ENCODE assay signal across 1 cellular context in the genomic region with DNA sequence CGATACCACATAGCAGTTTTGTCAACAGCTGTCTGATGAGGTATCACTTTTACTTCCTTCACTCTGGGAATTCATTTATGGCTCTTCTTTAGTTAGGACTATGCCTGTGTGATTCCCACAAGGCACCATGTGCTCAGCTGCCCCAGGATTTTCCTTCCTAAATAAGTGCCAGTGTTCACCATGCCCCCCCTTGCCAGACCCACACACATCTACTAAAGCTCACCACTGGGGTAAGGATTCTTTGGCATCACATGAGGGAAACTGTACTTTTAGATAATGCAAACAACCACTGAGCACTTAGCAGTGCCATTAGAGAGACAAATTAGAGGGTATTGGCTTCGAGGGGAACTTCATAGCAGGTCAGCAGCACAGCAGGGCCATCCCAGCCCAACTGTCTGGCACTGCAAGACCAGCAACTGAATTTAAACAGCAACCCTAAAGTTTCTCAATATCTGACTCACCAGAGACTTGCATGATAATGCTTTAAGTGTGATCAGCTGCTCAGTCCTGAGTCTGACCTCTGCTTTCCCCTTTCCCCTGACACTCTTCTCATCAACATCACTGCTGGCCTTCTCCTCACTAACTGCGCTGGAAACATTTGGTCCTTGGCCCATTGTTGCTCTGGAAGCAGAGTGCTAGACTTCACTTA.
A peak's percentile ranks its signal among the peaks of the same experiment; 100 is the strongest.
TF ChIP-seq lines count a peak whose summit lies in the region.

No MANE protein-coding gene starts in this region.

TF ChIP-seq in A549, 52 proteins besides CTCF, POLR2A, EP300 and RAD21:
- TF ChIP-seq EHMT2 (IDR thresholded peaks at IDR 0.05; ENCODE audit: low read depth) = no peak
- no peak for TF ChIP-seq JUN (IDR thresholded peaks at IDR 0.05)
- TF ChIP-seq FOSL2 (IDR thresholded peaks at IDR 0.05) = no peak
- TF ChIP-seq FOSL2 (CRISPR knock-in tag; IDR thresholded peaks at IDR 0.05) = 0 out of 2 replicates have a peak, but pooled peaks have one; percentile 15
- no peak for TF ChIP-seq KDM1A (IDR thresholded peaks at IDR 0.05; ENCODE audit: low read depth)
- TF ChIP-seq NPAS2 (CRISPR knock-in tag; IDR thresholded peaks at IDR 0.05; ENCODE audit: borderline replicate concordance) = no peak
- TF ChIP-seq, protein P1, sequence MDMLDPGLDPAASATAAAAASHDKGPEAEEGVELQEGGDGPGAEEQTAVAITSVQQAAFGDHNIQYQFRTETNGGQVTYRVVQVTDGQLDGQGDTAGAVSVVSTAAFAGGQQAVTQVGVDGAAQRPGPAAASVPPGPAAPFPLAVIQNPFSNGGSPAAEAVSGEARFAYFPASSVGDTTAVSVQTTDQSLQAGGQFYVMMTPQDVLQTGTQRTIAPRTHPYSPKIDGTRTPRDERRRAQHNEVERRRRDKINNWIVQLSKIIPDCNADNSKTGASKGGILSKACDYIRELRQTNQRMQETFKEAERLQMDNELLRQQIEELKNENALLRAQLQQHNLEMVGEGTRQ (IDR thresholded peaks at IDR 0.05) = no peak
- no peak for TF ChIP-seq JUNB (IDR thresholded peaks at IDR 0.05)
- no peak for TF ChIP-seq POLR2AphosphoS2 (conservative IDR thresholded peaks at IDR 0.05; ENCODE audit: low read length)
- peak in 1 of 2 experiments; percentile 29; a peak in 1 of 4 replicates for TF ChIP-seq CEBPB (IDR thresholded peaks at IDR 0.05)
- TF ChIP-seq FOXS1 (CRISPR knock-in tag; IDR thresholded peaks at IDR 0.05) = no peak
- no peak for TF ChIP-seq HOXB5 (CRISPR knock-in tag; IDR thresholded peaks at IDR 0.05)
- TF ChIP-seq, protein P2, sequence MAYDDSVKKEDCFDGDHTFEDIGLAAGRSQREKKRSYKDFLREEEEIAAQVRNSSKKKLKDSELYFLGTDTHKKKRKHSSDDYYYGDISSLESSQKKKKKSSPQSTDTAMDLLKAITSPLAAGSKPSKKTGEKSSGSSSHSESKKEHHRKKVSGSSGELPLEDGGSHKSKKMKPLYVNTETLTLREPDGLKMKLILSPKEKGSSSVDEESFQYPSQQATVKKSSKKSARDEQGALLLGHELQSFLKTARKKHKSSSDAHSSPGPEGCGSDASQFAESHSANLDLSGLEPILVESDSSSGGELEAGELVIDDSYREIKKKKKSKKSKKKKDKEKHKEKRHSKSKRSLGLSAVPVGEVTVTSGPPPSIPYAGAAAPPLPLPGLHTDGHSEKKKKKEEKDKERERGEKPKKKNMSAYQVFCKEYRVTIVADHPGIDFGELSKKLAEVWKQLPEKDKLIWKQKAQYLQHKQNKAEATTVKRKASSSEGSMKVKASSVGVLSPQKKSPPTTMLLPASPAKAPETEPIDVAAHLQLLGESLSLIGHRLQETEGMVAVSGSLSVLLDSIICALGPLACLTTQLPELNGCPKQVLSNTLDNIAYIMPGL (CRISPR knock-in tag; IDR thresholded peaks at IDR 0.05; ENCODE audit: borderline replicate concordance) = no peak
- no peak for TF ChIP-seq CBX8 (IDR thresholded peaks at IDR 0.05)
- TF ChIP-seq CHD2 (IDR thresholded peaks at IDR 0.05; ENCODE audit: low read length, partially characterized antibody) = no peak
- no peak for TF ChIP-seq TFCP2L1 (CRISPR knock-in tag; IDR thresholded peaks at IDR 0.05)
- TF ChIP-seq HEYL (CRISPR knock-in tag; IDR thresholded peaks at IDR 0.05) = no peak
